In genomic region chr12:14307004-14307403, GRCh38 we compare ENCODE assay signal across 16 cellular contexts.
"Had no signal": no experiment of that assay in that cellular context is flagged by ENCODE, and none has a peak within 500 bp of the region (broad histone marks: within the 10 kb centered on the region; RNA-seq: fewer than 3 reads in every experiment).

No MANE protein-coding gene starts in this region.

- H3K36me3 Mint-ChIP-seq: activated naive CD4-positive, alpha-beta T cell treated with anti-CD3 and anti-CD28 coated beads, Interleukin-2, amount 10 ng/mL, durations not matched to agents 7 days and 5 days; immature natural killer cell had no signal

- H3K36me3 ChIP-seq: ascending aorta, stomach, upper lobe of right lung had no signal

- H3K4me1 ChIP-seq: ascending aorta, stomach, testis, upper lobe of right lung had no signal

- H3K27me3 ChIP-seq: ascending aorta, stomach, testis, upper lobe of right lung had no signal

- H3K27me3 Mint-ChIP-seq: activated naive CD4-positive, alpha-beta T cell treated with anti-CD3 and anti-CD28 coated beads, Interleukin-2, amount 10 ng/mL, durations not matched to agents 7 days and 5 days; effector memory CD8-positive, alpha-beta T cell had no signal

- H3K9me3 ChIP-seq: ascending aorta, stomach, testis, upper lobe of right lung had no signal

- H3K9me3 Mint-ChIP-seq: effector memory CD8-positive, alpha-beta T cell; immature natural killer cell had no signal

- H3K27ac ChIP-seq: ascending aorta, stomach, testis, upper lobe of right lung had no signal

- DNase-seq: activated CD4-positive, alpha-beta T cell treated with anti-CD3 and anti-CD28 coated beads for 1 hour; activated CD4-positive, alpha-beta T cell treated with anti-CD3 and anti-CD28 coated beads, Interleukin-2, amount 50 U/mL, for 4 hours; activated naive CD4-positive, alpha-beta T cell treated with anti-CD3 and anti-CD28 coated beads, Interleukin-2, amount 10 ng/mL, durations not matched to agents 7 days and 5 days; dermis blood vessel endothelial cell; effector memory CD8-positive, alpha-beta T cell; foreskin melanocyte; immature natural killer cell; midbrain; stomach; T1000; upper lobe of right lung had no signal

- ATAC-seq: effector memory CD8-positive, alpha-beta T cell; sciatic nerve had no signal

- H3K27ac Mint-ChIP-seq: activated naive CD4-positive, alpha-beta T cell treated with anti-CD3 and anti-CD28 coated beads, Interleukin-2, amount 10 ng/mL, durations not matched to agents 7 days and 5 days; activated T-helper 2 cell treated with anti-CD3 and anti-CD28 coated beads, Interferon-gamma antibody, Interleukin-2, Interleukin-4, amounts not matched to agents 10 μg/mL and 5 μg/mL and 100 μg/mL, durations not matched to agents 14 hours and 24 hours and 36 hours; effector memory CD8-positive, alpha-beta T cell; immature natural killer cell had no signal

- H3K4me3 Mint-ChIP-seq: activated naive CD4-positive, alpha-beta T cell treated with anti-CD3 and anti-CD28 coated beads, Interleukin-2, amount 10 ng/mL, durations not matched to agents 7 days and 5 days; effector memory CD8-positive, alpha-beta T cell; immature natural killer cell; neural crest cell had no signal

- H3K4me3 ChIP-seq: ascending aorta, stomach, testis, upper lobe of right lung had no signal

- H3K4me1 Mint-ChIP-seq: activated naive CD4-positive, alpha-beta T cell treated with anti-CD3 and anti-CD28 coated beads, Interleukin-2, amount 10 ng/mL, durations not matched to agents 7 days and 5 days; neural crest cell had no signal
